ENCODE assay signal across 17 cellular contexts in the genomic region with DNA sequence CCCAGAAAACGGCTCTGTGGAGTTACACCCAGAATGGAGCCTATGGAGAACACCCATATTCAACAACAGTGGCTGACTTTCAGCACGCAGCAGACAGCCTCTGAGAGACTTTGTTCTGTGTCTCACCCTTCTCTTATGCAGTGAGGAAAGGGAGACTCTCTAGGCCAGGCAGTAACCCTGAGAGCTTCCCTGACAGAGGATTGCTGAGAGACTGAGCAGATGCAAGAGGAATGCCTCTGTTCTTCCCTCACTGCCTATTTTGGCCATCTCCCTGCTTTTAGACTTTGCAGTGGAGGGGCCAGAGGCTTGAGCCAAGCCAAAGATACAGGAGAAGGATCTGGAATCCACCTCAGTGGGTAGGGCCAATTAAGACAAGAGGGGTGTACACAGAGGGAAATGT. TPM values are rescaled to one million over a fixed set of nuclear protein-coding genes. Genes with fewer than 3 reads are reported as not detected.
DNase-seq lines count a peak whose midpoint lies in the region; ATAC-seq and TF ChIP-seq lines count a peak whose summit lies in the region.
"Had no signal": no experiment of that assay in that cellular context is flagged by ENCODE, and none has a peak within 500 bp of the region (broad histone marks: within the 10 kb centered on the region; RNA-seq: fewer than 3 reads in every experiment).

No MANE protein-coding gene starts in this region.

- peak overlapping the region; percentile 77 to 99 for H3K27ac ChIP-seq in aorta (ENCODE audit: low read depth in 1 of 2, low read length in 2 of 2)
- H3K27ac ChIP-seq: BLaER1 treated with 17β-estradiol and CSF1 and Interleukin-3, amounts not matched to agents 10 nM and 100 nM; ovary; spleen had no signal

- no peaks in the 10 kb centered on the region for H3K27me3 ChIP-seq in aorta (ENCODE audit: control insufficient read depth in 1 of 2, insufficient read depth in 2 of 2, low read length in 1 of 2)
- H3K27me3 ChIP-seq: BLaER1 treated with 17β-estradiol and CSF1 and Interleukin-3, amounts not matched to agents 10 nM and 100 nM; ovary; spleen had no signal

- H3K9me3 ChIP-seq in aorta (ENCODE audit: control insufficient read depth, low read length), result no peaks in the 10 kb centered on the region
- H3K9me3 ChIP-seq: BLaER1 treated with 17β-estradiol and CSF1 and Interleukin-3, amounts not matched to agents 10 nM and 100 nM; ovary; spleen had no signal

- peak; percentile 74 for ATAC-seq in Right ventricle myocardium inferior
- ATAC-seq in left cardiac atrium, result peak; percentile 74 to 80
- peak; percentile 44 for ATAC-seq in aorta (ENCODE audit: low FRiP score)
- ATAC-seq in HG02678 (IDR thresholded peaks at IDR 0.05; ENCODE audit: unreplicated experiment), result no peak

- peaks cover 12% of the 10 kb centered on the region for H3K4me1 Mint-ChIP-seq in nephron progenitor cell

- peaks cover 7% of the 10 kb centered on the region in 2 donors for H3K4me1 ChIP-seq in aorta (ENCODE audit: control insufficient read depth in 1 of 2, insufficient read depth in 2 of 2, low read length in 2 of 2)
- H3K4me1 ChIP-seq: spleen had no signal

- 14 to 22% methylated on average over 2 of the region's 2 CpGs for WGBS in aorta, 2 donors

- H3K36me3 ChIP-seq in aorta (ENCODE audit: control insufficient read depth in 1 of 2, insufficient read depth in 2 of 2, low read length in 1 of 2), result no peaks in the 10 kb centered on the region
- H3K36me3 ChIP-seq: ovary had no signal

- TF ChIP-seq CTCF in nephron progenitor cell (IDR thresholded peaks at IDR 0.05), result no peak

- no peak overlapping the region for H3K4me3 Mint-ChIP-seq in nephron progenitor cell
- H3K4me3 Mint-ChIP-seq: activated T-helper 1 cell treated with anti-CD3 and anti-CD28 coated beads, Interleukin-12 subunit alpha, Interleukin-12 subunit beta, Interleukin-2, Interleukin-4 antibody, amounts not matched to agents 30 ng/mL and 10 ng/mL and 1 ng/mL, durations not matched to agents 14 hours and 24 hours and 36 hours; endodermal cell had no signal

- intact Hi-C loops in Right ventricle myocardium inferior (cut with DNase I) (loop anchor here (2.0 to 5.0 kb wide), 3 partner anchors 15 to 40 kb away; partner anchors contain the start of gene SLC16A1), cardiac septum (cut with DNase I) (loop anchor here (2.0 kb wide), 2 partner anchors 15 to 41 kb away; partner anchors contain the start of gene SLC16A1), left cardiac atrium (cut with DNase I) (no loop called here), aorta (cut with DNase I) (loop anchor here (2.0 to 5.0 kb wide), 2 partner anchors 40 to 41 kb away; partner anchors contain the start of gene SLC16A1 (in 2 of the 2))

- H3K27me3 Mint-ChIP-seq in nephron progenitor cell (ENCODE audit: low read depth, poor library complexity), result no peaks in the 10 kb centered on the region

- H3K36me3 Mint-ChIP-seq in nephron progenitor cell (ENCODE audit: low read depth), result peaks cover 46% of the 10 kb centered on the region

- H3K4me3 ChIP-seq in aorta (ENCODE audit: low read length in 2 of 2), result no peak overlapping the region
- H3K4me3 ChIP-seq: BLaER1 treated with 17β-estradiol and CSF1 and Interleukin-3, amounts not matched to agents 10 nM and 100 nM; ovary; spleen had no signal

- no peaks in the 10 kb centered on the region for H3K9me3 Mint-ChIP-seq in nephron progenitor cell
- H3K9me3 Mint-ChIP-seq: activated T-helper 1 cell treated with anti-CD3 and anti-CD28 coated beads, Interleukin-12 subunit alpha, Interleukin-12 subunit beta, Interleukin-2, Interleukin-4 antibody, amounts not matched to agents 30 ng/mL and 10 ng/mL and 1 ng/mL, durations not matched to agents 14 hours and 24 hours and 36 hours; endodermal cell had no signal

- H3K27ac Mint-ChIP-seq in nephron progenitor cell, result peak overlapping the region; percentile 80
- H3K27ac Mint-ChIP-seq: activated T-helper 1 cell treated with anti-CD3 and anti-CD28 coated beads, Interleukin-12 subunit alpha, Interleukin-12 subunit beta, Interleukin-2, Interleukin-4 antibody, amounts not matched to agents 30 ng/mL and 10 ng/mL and 1 ng/mL, durations not matched to agents 14 hours and 24 hours and 36 hours; endodermal cell had no signal

- DNase-seq in Right ventricle myocardium inferior (ENCODE audit: missing footprints) (no peak), cardiac septum (ENCODE audit: low spot score) (no peak), left cardiac atrium (no peak), nephron progenitor cell (no peak), aorta (no peak), DMS53 treated with DMSO at 0.1 percent for 48 hours (lab: John Stamatoyannopoulos, UW; ENCODE audit: unreplicated experiment) (no peak), dedifferentiated amniotic fluid mesenchymal stem cell (ENCODE audit: extremely low spot score) (no peak)
- DNase-seq: 8988T, endodermal cell, NCI-H1105 treated with DMSO at 0.1 percent for 48 hours, NCI-H748 treated with DMSO at 0.1 percent for 48 hours, OCI-M1, ovary, spleen had no signal

RNA-seq across cellular contexts. Expression of gene SLC16A1, which starts 41.8 kb away (rescaled TPM):
- total RNA-seq in Right ventricle myocardium inferior, result 137 TPM
- 119 TPM for total RNA-seq in cardiac septum
- total RNA-seq in left cardiac atrium, result 10 to 100 TPM; 54.0 to 80.0 TPM
- 10 to 100 TPM; 30.3 to 32.4 TPM for total RNA-seq in aorta
- polyA plus RNA-seq in aorta, result 1 to 10 TPM; 3.0 to 9.1 TPM

Comparison
In these comparisons a context has a peak if more than half of its experiments do, and no peak if none do; other contexts are left out.
1. intact Hi-C loops: an anchor here in Right ventricle myocardium inferior (2.0 to 5.0 kb wide), cardiac septum (2.0 kb wide) and aorta (2.0 to 5.0 kb wide); none called in left cardiac atrium.